ENCODE assay signal across 1 cellular context in genomic region chr22:43812149-43812842, GRCh38.
TF ChIP-seq lines count a peak whose summit lies in the region.

TSS of gene EFCAB6 (minus strand) at chr22:43812305. CDS start at chr22:43782318, 29,987 bp downstream.

TF ChIP-seq in GM23338, 12 proteins besides CTCF, POLR2A, EP300 and RAD21 (continued from another document):
- TF ChIP-seq ZNF462 (CRISPR knock-in tag; IDR thresholded peaks at IDR 0.05) (no peak), ETS1 (IDR thresholded peaks at IDR 0.05) (peak; percentile 53; the same call in 1 of the 2 replicates), ZNF114 (CRISPR knock-in tag; IDR thresholded peaks at IDR 0.05) (no peak), ZNF331 (CRISPR knock-in tag; IDR thresholded peaks at IDR 0.05; ENCODE audit: low read depth) (no peak), JUNB (IDR thresholded peaks at IDR 0.05; ENCODE audit: unreplicated experiment) (no peak), CREB1 (CRISPR knock-in tag; IDR thresholded peaks at IDR 0.05; ENCODE audit: low read depth) (peak; percentile 46; the same call in 1 of the 2 replicates)
TF ChIP-seq in GM23338: peak in this region for 3.
